In genomic region chr10:93124580-93125318, GRCh38 we compare ENCODE assay signal across 12 cellular contexts. TPM values are rescaled to one million over a fixed set of nuclear protein-coding genes. Genes with fewer than 3 reads are reported as not detected.
A peak's percentile ranks its signal among the peaks of the same experiment; 100 is the strongest.
DNase-seq lines count a peak whose midpoint lies in the region; ATAC-seq and TF ChIP-seq lines count a peak whose summit lies in the region.
"Had no signal": no experiment of that assay in that cellular context is flagged by ENCODE, and none has a peak within 500 bp of the region (broad histone marks: within the 10 kb centered on the region; RNA-seq: fewer than 3 reads in every experiment).

No MANE protein-coding gene starts in this region.

- no peaks in the 10 kb centered on the region for H3K36me3 ChIP-seq in MM.1S (replicated peaks; ENCODE audit: insufficient read depth, low read length)
- H3K36me3 ChIP-seq in mucosa of rectum (ENCODE audit: control insufficient read depth in 2 of 2, insufficient read depth in 2 of 2, low read length in 2 of 2): no peaks in the 10 kb centered on the region
- H3K36me3 ChIP-seq: ascending aorta had no signal

- peak; percentile 87 for DNase-seq in MM.1S
- DNase-seq in glomerular visceral epithelial cell (ENCODE audit: extremely low spot score): no peak
- DNase-seq in NCI-H1092 treated with DMSO at 0.1 percent for 48 hours (lab: John Stamatoyannopoulos, UW): no peak
- DNase-seq in ureter (ENCODE audit: low spot score): no peak
- DNase-seq in coronary artery (ENCODE audit: low spot score): no peak
- DNase-seq: DMS79 treated with DMSO at 0.1 percent for 48 hours, psoas muscle had no signal

- TF ChIP-seq CTCF in MM.1S (IDR thresholded peaks at IDR 0.05; ENCODE audit: low read length): no peak
- no peak for TF ChIP-seq CTCF in coronary artery (IDR thresholded peaks at IDR 0.05)

- peaks cover 22% of the 10 kb centered on the region for H3F3A ChIP-seq in MM.1S (ENCODE audit: insufficient read depth, low read length)

- H3K9ac ChIP-seq in MM.1S (ENCODE audit: low read length) (peak overlapping the region; percentile 24; the same call in 1 of the 2 replicates), mucosa of rectum (ENCODE audit: low read depth in 1 of 2, low read length in 2 of 2) (no peak overlapping the region)

- H3K27ac ChIP-seq in MM.1S (ENCODE audit: low read length) (peak overlapping the region; percentile 96), mucosa of rectum (ENCODE audit: low read depth in 2 of 2, low read length in 2 of 2) (peak overlapping the region; percentile 23 to 65), coronary artery (no peak overlapping the region)
- H3K27ac ChIP-seq: ascending aorta, psoas muscle had no signal

- H3K9me3 ChIP-seq in MM.1S (replicated peaks; ENCODE audit: insufficient read depth, low read length) (no peaks in the 10 kb centered on the region), mucosa of rectum (ENCODE audit: control insufficient read depth in 2 of 2, low read length in 2 of 2) (peaks cover 2 to 4% of the 10 kb centered on the region in 2 donors)

- H4K20me1 ChIP-seq in MM.1S (ENCODE audit: insufficient read depth, low read length): no peaks in the 10 kb centered on the region

- H3K4me1 ChIP-seq in MM.1S (ENCODE audit: low read length) (peaks cover 22% of the 10 kb centered on the region), mucosa of rectum (ENCODE audit: control insufficient read depth in 2 of 2, insufficient read depth in 2 of 2, low read length in 2 of 2) (peaks cover 5 to 10% of the 10 kb centered on the region in 2 donors)
- H3K4me1 ChIP-seq: ascending aorta, psoas muscle had no signal

- no peaks in the 10 kb centered on the region for H3K27me3 ChIP-seq in MM.1S (replicated peaks; ENCODE audit: insufficient read depth, low read length)
- H3K27me3 ChIP-seq in mucosa of rectum (ENCODE audit: control insufficient read depth in 2 of 2, insufficient read depth in 2 of 2, low read length in 2 of 2): no peaks in the 10 kb centered on the region
- H3K27me3 ChIP-seq: ascending aorta had no signal

- H3K4me2 ChIP-seq in MM.1S (ENCODE audit: low read depth, low read length): peak overlapping the region; percentile 77

- H3K4me3 ChIP-seq in MM.1S (ENCODE audit: low read length): peak overlapping the region; percentile 18; the same call in 1 of the 2 replicates
- no peak overlapping the region for H3K4me3 ChIP-seq in mucosa of rectum (ENCODE audit: low read length in 2 of 2)
- no peak overlapping the region for H3K4me3 ChIP-seq in coronary artery
- H3K4me3 ChIP-seq: ascending aorta, psoas muscle had no signal

- peak; percentile 68 for ATAC-seq in GM18519 (IDR thresholded peaks at IDR 0.05; ENCODE audit: low FRiP score, unreplicated experiment)
- peak; percentile 52 for ATAC-seq in HG02763 (IDR thresholded peaks at IDR 0.05; ENCODE audit: unreplicated experiment)
- ATAC-seq: esophagus mucosa, psoas muscle had no signal

- H3K9me2 ChIP-seq in MM.1S (replicated peaks; ENCODE audit: insufficient read depth, low read length): no peaks in the 10 kb centered on the region

- no peaks in the 10 kb centered on the region for H3K79me2 ChIP-seq in MM.1S (ENCODE audit: low read length)

- peak overlapping the region; percentile 16 for H2AFZ ChIP-seq in MM.1S (ENCODE audit: low read length)

RNA-seq across cellular contexts. Expression of gene CYP26A1, which starts 51.1 kb away (rescaled TPM):
- total RNA-seq in ureter: not detected
- total RNA-seq: ascending aorta, esophagus mucosa, psoas muscle had no signal

Comparison
In these comparisons a context has a peak if more than half of its experiments do, and no peak if none do; other contexts are left out.
1. H3K27ac ChIP-seq: peak in MM.1S (single experiment) and mucosa of rectum (2 of 2); none in coronary artery (0 of 2).